Comparison of ENCODE assay signal across 10 cellular contexts in the genomic region with DNA sequence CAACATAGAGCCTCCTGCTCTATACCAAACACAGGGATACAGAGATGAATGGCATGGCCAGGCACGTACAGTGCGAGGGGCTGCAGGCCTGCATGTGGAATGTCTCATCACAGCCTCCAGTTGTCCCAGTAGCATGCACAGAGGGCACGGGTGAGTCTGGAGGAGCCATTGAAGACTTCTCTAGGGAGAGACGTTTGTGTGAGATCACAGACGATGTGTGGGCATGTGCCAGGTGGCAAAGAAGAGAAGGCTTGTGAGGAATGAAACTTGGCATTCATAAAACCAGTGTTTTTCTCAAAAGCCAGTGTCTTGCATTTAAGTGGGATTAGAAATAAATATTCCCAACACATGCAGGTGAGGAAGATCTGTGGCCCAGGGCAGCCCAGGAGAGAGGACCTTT.
"Had no signal": no experiment of that assay in that cellular context is flagged by ENCODE, and none has a peak within 500 bp of the region (broad histone marks: within the 10 kb centered on the region; RNA-seq: fewer than 3 reads in every experiment).

No MANE protein-coding gene starts in this region.

- H3K9me3 ChIP-seq: HAP-1 had no signal

- H3K36me3 ChIP-seq: HAP-1 had no signal

- H3K27ac ChIP-seq: GM23248 had no signal

- DNase-seq: GM23248, GOT3, H7, H9, HCEC 1CT, HFFc6 had no signal

- H3K4me3 ChIP-seq: GM23248, GM23338, HAP-1 had no signal

- ATAC-seq: GM23338, HCT116 had no signal

- H3K4me2 ChIP-seq: GM23338 had no signal

- H3K9ac ChIP-seq: GM23248 had no signal

- FAIRE-seq: H54 had no signal

- H2AFZ ChIP-seq: GM23248, GM23338 had no signal
